33 cellular contexts compared by ENCODE assay signal in the genomic region with DNA sequence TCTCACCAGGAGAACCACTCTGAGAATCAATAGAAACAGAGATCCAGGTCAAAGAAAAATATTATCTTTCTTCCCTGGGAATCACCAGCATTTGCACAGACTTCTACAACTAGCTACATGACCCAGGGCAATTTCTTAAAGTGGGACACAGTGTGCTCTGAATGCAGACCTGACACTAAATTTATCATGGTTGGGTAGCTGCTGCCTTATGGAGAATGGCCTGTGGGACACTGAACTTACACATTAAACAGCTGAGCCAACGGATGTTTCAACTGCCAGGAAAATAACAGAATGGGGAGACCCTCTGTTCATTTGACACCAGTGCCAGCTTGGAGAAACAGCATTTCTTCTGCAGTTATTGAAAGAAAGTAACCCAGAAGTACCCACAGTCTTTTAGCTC.
"Had no signal": no experiment of that assay in that cellular context is flagged by ENCODE, and none has a peak within 500 bp of the region (broad histone marks: within the 10 kb centered on the region; RNA-seq: fewer than 3 reads in every experiment).

No MANE protein-coding gene starts in this region.

- DNase-seq: activated B cell treated with CpG ODN at 0.5 μM for 24 hours; activated CD4-positive, alpha-beta memory T cell treated with anti-CD3 and anti-CD28 coated beads for 36 hours; activated CD4-positive, alpha-beta T cell treated with anti-CD3 and anti-CD28 coated beads for 4 hours; activated CD4-positive, alpha-beta T cell treated with anti-CD3 and anti-CD28 coated beads, Interleukin-2, amount 10 ng/mL, durations not matched to agents 24 days and 14 days; activated CD4-positive, alpha-beta T cell treated with anti-CD3 and anti-CD28 coated beads, Interleukin-2, amount 50 U/mL, for 1 hour; activated CD4-positive, alpha-beta T cell treated with anti-CD3 and anti-CD28 coated beads, Interleukin-2, amount 50 U/mL, for 4 hours; activated CD4-positive, CD25-positive, alpha-beta regulatory T cell treated with anti-CD3 and anti-CD28 coated beads, Interleukin-2, amount 50 U/mL, for 72 hours; activated CD8-positive, alpha-beta memory T cell treated with anti-CD3 and anti-CD28 coated beads, Interleukin-2, amount 50 U/mL, for 4 hours; activated CD8-positive, alpha-beta T cell treated with anti-CD3 and anti-CD28 coated beads for 36 hours; activated effector memory CD4-positive, alpha-beta T cell treated with anti-CD3 and anti-CD28 coated beads, Interleukin-2, amount 50 U/mL, for 16 hours; activated gamma-delta T cell treated with Interleukin-2 at 50 U/mL for 16 hours; activated naive CD4-positive, alpha-beta T cell; activated naive CD4-positive, alpha-beta T cell treated with anti-CD3 and anti-CD28 coated beads for 36 hours; activated naive CD4-positive, alpha-beta T cell treated with anti-CD3 and anti-CD28 coated beads, Interleukin-2, amount 50 U/mL, for 16 hours; activated naive CD8-positive, alpha-beta T cell treated with anti-CD3 and anti-CD28 coated beads for 36 hours; activated T-cell treated with anti-CD3 and anti-CD28 coated beads for 4 hours; activated T-cell treated with anti-CD3 and anti-CD28 coated beads, Interleukin-2, amount 50 U/mL, for 1 hour; activated T-cell treated with anti-CD3 and anti-CD28 coated beads, Interleukin-2, amount 50 U/mL, for 4 hours; activated T-cell treated with anti-CD3 and anti-CD28 coated beads, Interleukin-2, amount 50 U/mL, for 72 hours; adrenal gland; amniotic stem cell; aorta; body of pancreas; brain microvascular endothelial cell; central memory CD4-positive, alpha-beta T cell; T-helper 1 cell; T-helper 2 cell; T-helper 9 cell had no signal

- H3K27ac ChIP-seq: adrenal gland, body of pancreas, brain microvascular endothelial cell, breast epithelium, VCaP had no signal

- H3K9me3 ChIP-seq: adrenal gland, body of pancreas, breast epithelium had no signal

- H3K27me3 ChIP-seq: adrenal gland, body of pancreas, brain microvascular endothelial cell, breast epithelium had no signal

- H3K4me3 ChIP-seq: adrenal gland, body of pancreas, breast epithelium had no signal

- ATAC-seq: activated CD8-positive, alpha-beta T cell treated with anti-CD3 and anti-CD28 coated beads for 36 hours; activated naive CD4-positive, alpha-beta T cell treated with anti-CD3 and anti-CD28 coated beads, Interleukin-2, amount 50 U/mL, for 72 hours; activated T-cell treated with anti-CD3 and anti-CD28 coated beads, Interleukin-2, amount 50 U/mL, for 4 hours; activated T-cell treated with anti-CD3 and anti-CD28 coated beads, Interleukin-2, amount 50 U/mL, for 72 hours; activated T-helper 17 cell treated with anti-CD3 and anti-CD28 coated beads, Interleukin-2, amount 50 U/mL, for 72 hours; body of pancreas had no signal

- FAIRE-seq: astrocyte had no signal

- H3K4me1 ChIP-seq: body of pancreas, breast epithelium had no signal

- H3K36me3 ChIP-seq: adrenal gland, brain microvascular endothelial cell, breast epithelium had no signal
